In the genomic region with DNA sequence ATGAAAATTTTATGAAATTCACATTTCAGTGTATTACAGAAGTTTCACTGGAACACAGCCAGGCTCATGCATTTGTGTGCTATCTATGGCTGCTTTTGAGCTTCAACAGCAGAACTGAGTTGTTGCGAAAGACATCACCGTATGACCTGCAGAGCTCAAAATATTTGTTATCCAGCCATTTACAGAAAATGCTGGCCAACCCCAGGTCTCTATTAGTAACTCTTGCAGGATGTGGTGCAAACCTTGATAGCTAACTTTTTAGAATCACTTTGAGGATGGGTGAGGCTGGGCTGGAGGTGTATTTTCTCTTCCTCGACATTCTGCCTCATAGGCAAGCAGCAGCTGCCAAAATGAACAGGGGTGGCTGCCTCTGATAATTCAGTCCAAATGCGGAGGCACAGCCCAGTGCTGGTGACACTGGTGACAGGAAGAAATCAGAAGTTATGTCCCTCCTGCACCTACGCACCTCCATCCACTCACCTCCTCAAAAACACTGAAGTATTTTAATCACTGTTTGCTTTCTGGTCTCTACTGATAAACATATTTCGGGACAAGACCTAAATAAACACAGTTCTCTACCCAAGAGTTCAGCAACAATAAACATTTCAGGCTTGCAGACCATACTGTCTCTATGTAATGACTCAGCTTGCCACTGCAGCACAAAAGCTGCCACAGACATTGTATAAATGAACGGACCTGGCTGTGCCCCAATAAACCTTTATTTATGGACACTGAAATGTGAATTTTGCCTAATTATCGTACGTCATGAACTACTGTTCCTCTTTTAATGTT, we compare ENCODE assay signal across 8 cellular contexts. TPM values are rescaled to one million over a fixed set of nuclear protein-coding genes. Genes with fewer than 3 reads are reported as not detected.
DNase-seq lines count a peak whose midpoint lies in the region; ATAC-seq, FAIRE-seq and TF ChIP-seq lines count a peak whose summit lies in the region.

No MANE protein-coding gene starts in this region.

- H3K9me2 ChIP-seq in hepatocyte (replicated peaks; ENCODE audit: insufficient read depth): no peaks in the 10 kb centered on the region

- H3K79me2 ChIP-seq in mammary epithelial cell (ENCODE audit: insufficient read depth, low read length) (peaks cover 82% of the 10 kb centered on the region), hepatocyte (peaks cover 81% of the 10 kb centered on the region)

- H3K36me3 ChIP-seq in mammary epithelial cell (ENCODE audit: insufficient read depth, low read length): no peaks in the 10 kb centered on the region
- H3K36me3 ChIP-seq in hepatocyte (replicated peaks; ENCODE audit: insufficient read depth, low read depth): no peaks in the 10 kb centered on the region
- H3K36me3 ChIP-seq in testis (ENCODE audit: low read depth, missing control alignments): no peaks in the 10 kb centered on the region

- CTCF ChIA-PET in MCF 10A (lab: Yijun Ruan, JAX): interaction anchor here (0.5 to 1.2 kb wide), 2 partner anchors 124 to 238 kb away, joined by 3 read pairs; no protein-coding TSS in a partner anchor
- CTCF ChIA-PET in mammary epithelial cell (lab: Charles Lee; ENCODE audit: low non-redundant PET): no interaction called here

- no peak for FAIRE-seq in HTR-8/SVneo (lab: Jason Lieb, UNC)

- TF ChIP-seq CTCF in MCF 10A (IDR thresholded peaks at IDR 0.05; ENCODE audit: unreplicated experiment) (no peak), mammary epithelial cell (conservative IDR thresholded peaks at IDR 0.05 in 1 of 2, IDR thresholded peaks at IDR 0.05 in 1 of 2; ENCODE audit: extremely low read depth in 1 of 2, insufficient read depth in 1 of 2, low read depth in 1 of 2, low read length in 2 of 2) (no peak), hepatocyte (IDR thresholded peaks at IDR 0.05; ENCODE audit: poor library complexity) (no peak), testis (IDR thresholded peaks at IDR 0.05) (no peak)

- intact Hi-C loops in MCF 10A (cut with micrococcal nuclease): loop anchor here (2.0 kb wide), 1 partner anchor 62 kb away; no protein-coding TSS in a partner anchor
- intact Hi-C loops in mammary epithelial cell (cut with micrococcal nuclease): loop anchor here (5.0 kb wide), 2 partner anchors 41 to 61 kb away; no protein-coding TSS in a partner anchor
- intact Hi-C loops in testis (cut with DNase I; ENCODE audit: low total_unique reads): no loop called here

- H3K27ac ChIP-seq in mammary epithelial cell (ENCODE audit: insufficient read depth, low read depth, low read length): no peak overlapping the region
- H3K27ac ChIP-seq in hepatocyte: peak overlapping the region; percentile 87
- H3K27ac ChIP-seq in testis: peak overlapping the region; percentile 64 to 68

- in situ Hi-C loops in mammary epithelial cell (cut with MboI; ENCODE audit: low sequenced_read_pairs in 2 of 2): no loop called here

- DNase-seq in MCF 10A (ENCODE audit: unreplicated experiment): peak; percentile 69
- no peak for DNase-seq in mammary epithelial cell
- no peak for DNase-seq in activated naive CD8-positive, alpha-beta T cell treated with anti-CD3 and anti-CD28 coated beads, Interleukin-2, amount 10 ng/mL, durations not matched to agents 7 days and 5 days
- peak; percentile 62 for DNase-seq in hepatocyte (ENCODE audit: low spot score)
- DNase-seq in testis: peak; percentile 43
- DNase-seq in HTR-8/SVneo (ENCODE audit: insufficient read length, low spot score): no peak
- no peak for DNase-seq in iPS-NIHi11 (ENCODE audit: low spot score)
- DNase-seq in retina: no peak

- no peaks in the 10 kb centered on the region for H3K27me3 Mint-ChIP-seq in MCF 10A (ENCODE audit: insufficient read depth, unreplicated experiment)
- no peaks in the 10 kb centered on the region for H3K27me3 Mint-ChIP-seq in activated naive CD8-positive, alpha-beta T cell treated with anti-CD3 and anti-CD28 coated beads, Interleukin-2, amount 10 ng/mL, durations not matched to agents 7 days and 5 days

- H3K9me3 ChIP-seq in mammary epithelial cell (replicated peaks; ENCODE audit: insufficient read depth, low read length) (no peaks in the 10 kb centered on the region), hepatocyte (ENCODE audit: low read depth) (no peaks in the 10 kb centered on the region), testis (no peaks in the 10 kb centered on the region)

- H2AFZ ChIP-seq in mammary epithelial cell (ENCODE audit: low read depth, low read length): no peak overlapping the region
- no peak overlapping the region for H2AFZ ChIP-seq in hepatocyte

- no TSS peak for BruUV-seq in MCF 10A (replicated peaks; lab: Mats Ljungman, UMichigan)
- BruUV-seq in mammary epithelial cell (replicated peaks; lab: Mats Ljungman, UMichigan): no TSS peak

- no peak overlapping the region for H3K9ac ChIP-seq in mammary epithelial cell (ENCODE audit: insufficient read depth, low read length)

- TF ChIP-seq POLR2A in testis (IDR thresholded peaks at IDR 0.05): no peak

- POLR2A ChIA-PET in MCF 10A (lab: Yijun Ruan, JAX): interaction anchor here (0.5 to 4.0 kb wide), 12 partner anchors 11 to 1085 kb away, joined by 3 to 54 read pairs (median 4); a partner anchor contains a TSS
- POLR2A ChIA-PET in activated naive CD8-positive, alpha-beta T cell treated with anti-CD3 and anti-CD28 coated beads, Interleukin-2, amount 10 ng/mL, durations not matched to agents 7 days and 5 days (lab: Charles Lee): interaction anchor here (1.0 kb wide), 1 partner anchor 28 kb away, joined by 3 read pairs; a partner anchor contains a TSS

- H3K4me2 ChIP-seq in mammary epithelial cell (ENCODE audit: insufficient read depth, low read depth, low read length) (no peak overlapping the region), hepatocyte (peak overlapping the region; percentile 61)

- H3K4me3 ChIP-seq in mammary epithelial cell (replicated peaks in 1 of 3; ENCODE audit: insufficient read depth in 1 of 3, low read depth in 2 of 3, low read length in 3 of 3) (no peak overlapping the region), hepatocyte (no peak overlapping the region), testis (no peak overlapping the region)

- ATAC-seq in activated naive CD8-positive, alpha-beta T cell treated with anti-CD3 and anti-CD28 coated beads, Interleukin-2, amount 10 ng/mL, durations not matched to agents 7 days and 5 days (ENCODE audit: low read depth): peak; percentile 66

- H3K9me3 Mint-ChIP-seq in MCF 10A (ENCODE audit: unreplicated experiment): no peaks in the 10 kb centered on the region
- H3K9me3 Mint-ChIP-seq in activated naive CD8-positive, alpha-beta T cell treated with anti-CD3 and anti-CD28 coated beads, Interleukin-2, amount 10 ng/mL, durations not matched to agents 7 days and 5 days: peaks cover 3% of the 10 kb centered on the region

- WGBS in mammary epithelial cell (ENCODE audit: low coverage, missing lambda C conversion rate): 61% methylated on average over 9 of the region's 9 CpGs
- 51% methylated on average over 9 of the region's 9 CpGs for WGBS in hepatocyte (ENCODE audit: low lambda C conversion rate, missing lambda C conversion rate)
- WGBS in testis, 2 donors: 36 to 46% methylated on average over 9 of the region's 9 CpGs

- peak overlapping the region; percentile 56 for H3K4me3 Mint-ChIP-seq in MCF 10A (ENCODE audit: unreplicated experiment)
- no peak overlapping the region for H3K4me3 Mint-ChIP-seq in activated naive CD8-positive, alpha-beta T cell treated with anti-CD3 and anti-CD28 coated beads, Interleukin-2, amount 10 ng/mL, durations not matched to agents 7 days and 5 days

- H3K27me3 ChIP-seq in mammary epithelial cell (ENCODE audit: insufficient read depth, low read length) (no peaks in the 10 kb centered on the region), hepatocyte (no peaks in the 10 kb centered on the region), testis (no peaks in the 10 kb centered on the region)

- dilution Hi-C loops in mammary epithelial cell (cut with HindIII; ENCODE audit: low sequenced_read_pairs): no loop called here

- H3K36me3 Mint-ChIP-seq in MCF 10A (ENCODE audit: insufficient read depth, unreplicated experiment): peaks cover 5% of the 10 kb centered on the region
- peaks cover 14% of the 10 kb centered on the region for H3K36me3 Mint-ChIP-seq in activated naive CD8-positive, alpha-beta T cell treated with anti-CD3 and anti-CD28 coated beads, Interleukin-2, amount 10 ng/mL, durations not matched to agents 7 days and 5 days

- H3K4me1 ChIP-seq in mammary epithelial cell (ENCODE audit: insufficient read depth, low read length) (peaks cover 35% of the 10 kb centered on the region), hepatocyte (ENCODE audit: insufficient read depth) (peaks cover 50% of the 10 kb centered on the region), testis (peaks cover 58% of the 10 kb centered on the region)

- H4K20me1 ChIP-seq in mammary epithelial cell (ENCODE audit: insufficient read depth, low read length) (no peaks in the 10 kb centered on the region), hepatocyte (ENCODE audit: insufficient read depth, poor library complexity, severe bottlenecking) (peaks cover 25% of the 10 kb centered on the region)

- H3K27ac Mint-ChIP-seq in MCF 10A (ENCODE audit: low read depth, unreplicated experiment): peak overlapping the region; percentile 79
- peak overlapping the region; percentile 44 for H3K27ac Mint-ChIP-seq in activated naive CD8-positive, alpha-beta T cell treated with anti-CD3 and anti-CD28 coated beads, Interleukin-2, amount 10 ng/mL, durations not matched to agents 7 days and 5 days

- H3K4me1 Mint-ChIP-seq in MCF 10A (ENCODE audit: insufficient read depth, unreplicated experiment): peaks cover 52% of the 10 kb centered on the region
- H3K4me1 Mint-ChIP-seq in activated naive CD8-positive, alpha-beta T cell treated with anti-CD3 and anti-CD28 coated beads, Interleukin-2, amount 10 ng/mL, durations not matched to agents 7 days and 5 days: peaks cover 33% of the 10 kb centered on the region

RNA-seq across cellular contexts. Expression of a gene that starts 28.5 kb away (rescaled TPM):
- total RNA-seq in MCF 10A (2022): 50.0 and 52.2 TPM in 2 replicates
- 10 to 100 TPM; 11.2 to 45.5 TPM for total RNA-seq in mammary epithelial cell
- polyA plus RNA-seq in mammary epithelial cell: 10.4 TPM
- 93.1 TPM for polyA minus RNA-seq in mammary epithelial cell
- 10 to 100 TPM; 72.9 to 85.4 TPM for total RNA-seq in activated naive CD8-positive, alpha-beta T cell treated with anti-CD3 and anti-CD28 coated beads, Interleukin-2, amount 10 ng/mL, durations not matched to agents 7 days and 5 days
- 41.0 and 50.1 TPM in 2 replicates for total RNA-seq in hepatocyte
- polyA plus RNA-seq in hepatocyte: 55.8 and 56.1 TPM in 2 replicates
- 100 to 1,000 TPM; 123 to 124 TPM for total RNA-seq in testis
- polyA plus RNA-seq in testis (ENCODE audit: insufficient read depth, low read depth, low replicate concordance): 62.7 TPM

Comparison
In these comparisons a context has a peak if more than half of its experiments do, and no peak if none do; other contexts are left out.
1. DNase-seq: peak in MCF 10A (single experiment), hepatocyte (single experiment) and testis (single experiment); none in mammary epithelial cell (single experiment), activated naive CD8-positive, alpha-beta T cell treated with anti-CD3 and anti-CD28 coated beads, Interleukin-2, amount 10 ng/mL, durations not matched to agents 7 days and 5 days (single experiment), HTR-8/SVneo (single experiment), iPS-NIHi11 (single experiment) and retina (single experiment).